In the genomic region with DNA sequence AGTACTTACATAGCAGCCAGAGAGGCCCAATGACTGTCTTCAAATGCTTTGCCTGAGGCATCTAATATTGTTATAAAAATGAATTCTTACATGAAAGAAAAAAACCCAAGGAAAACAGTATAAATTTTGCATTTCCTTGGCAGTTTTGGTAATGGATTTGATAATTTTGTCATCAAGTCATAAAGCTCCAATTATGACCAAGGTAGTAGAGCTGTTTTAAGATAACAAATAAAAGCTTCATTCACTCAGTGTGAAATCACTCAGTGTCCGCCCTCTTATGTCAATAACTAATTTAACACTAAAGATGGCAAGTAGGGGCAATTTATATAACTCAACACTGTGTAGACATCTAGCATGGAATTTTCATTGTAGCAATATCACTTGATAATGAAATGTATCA, we compare ENCODE assay signal across 23 cellular contexts.
"Had no signal": no experiment of that assay in that cellular context is flagged by ENCODE, and none has a peak within 500 bp of the region (broad histone marks: within the 10 kb centered on the region; RNA-seq: fewer than 3 reads in every experiment).

No MANE protein-coding gene starts in this region.

- H3K27ac ChIP-seq: left ventricle myocardium inferior, ovary, prostate gland, sigmoid colon, tibial nerve, uterus had no signal

- H3K27me3 ChIP-seq: ovary, sigmoid colon, tibial nerve, uterus had no signal

- DNase-seq: hypothalamus; immature natural killer cell; kidney; left ventricle myocardium inferior; mesendoderm; naive thymus-derived CD4-positive, alpha-beta T cell; ovary; retina; right cardiac atrium; sigmoid colon; stimulated activated CD4-positive, alpha-beta T cell treated with anti-CD3 and anti-CD28 coated beads, Interleukin-1b, Interleukin-23, amount 100 ng/mL, for 48 hours; stimulated activated CD4-positive, alpha-beta T cell treated with anti-CD3 and anti-CD28 coated beads, Interleukin-2, amount 100 ng/mL, for 48 hours; stimulated activated CD4-positive, alpha-beta T cell treated with anti-CD3 and anti-CD28 coated beads, Interleukin-4, amount 100 ng/mL, for 4 hours; stimulated activated CD8-positive, alpha-beta memory T cell treated with anti-CD3 and anti-CD28 coated beads, Interleukin-4, amount 100 ng/mL, for 48 hours; stimulated activated naive CD4-positive, alpha-beta T cell treated with Interleukin-2 at 50 U/mL for 16 hours; stimulated activated naive CD8-positive, alpha-beta T cell treated with anti-CD3 and anti-CD28 coated beads, Interleukin-15, amount 100 ng/mL, for 72 hours; substantia nigra; uterus had no signal

- H3K4me3 ChIP-seq: left ventricle myocardium inferior, lung, ovary, prostate gland, sigmoid colon, smooth muscle cell, tibial nerve, uterus had no signal

- H3K4me1 ChIP-seq: left ventricle myocardium inferior, prostate gland, sigmoid colon, tibial nerve, uterus had no signal

- H3K9me3 ChIP-seq: ovary, prostate gland, sigmoid colon, tibial nerve, uterus had no signal

- FAIRE-seq: islet of Langerhans, kidney had no signal

- H3K36me3 ChIP-seq: left ventricle myocardium inferior, ovary, prostate gland, sigmoid colon, tibial nerve, uterus had no signal
